8 cellular contexts compared by ENCODE assay signal in the genomic region with DNA sequence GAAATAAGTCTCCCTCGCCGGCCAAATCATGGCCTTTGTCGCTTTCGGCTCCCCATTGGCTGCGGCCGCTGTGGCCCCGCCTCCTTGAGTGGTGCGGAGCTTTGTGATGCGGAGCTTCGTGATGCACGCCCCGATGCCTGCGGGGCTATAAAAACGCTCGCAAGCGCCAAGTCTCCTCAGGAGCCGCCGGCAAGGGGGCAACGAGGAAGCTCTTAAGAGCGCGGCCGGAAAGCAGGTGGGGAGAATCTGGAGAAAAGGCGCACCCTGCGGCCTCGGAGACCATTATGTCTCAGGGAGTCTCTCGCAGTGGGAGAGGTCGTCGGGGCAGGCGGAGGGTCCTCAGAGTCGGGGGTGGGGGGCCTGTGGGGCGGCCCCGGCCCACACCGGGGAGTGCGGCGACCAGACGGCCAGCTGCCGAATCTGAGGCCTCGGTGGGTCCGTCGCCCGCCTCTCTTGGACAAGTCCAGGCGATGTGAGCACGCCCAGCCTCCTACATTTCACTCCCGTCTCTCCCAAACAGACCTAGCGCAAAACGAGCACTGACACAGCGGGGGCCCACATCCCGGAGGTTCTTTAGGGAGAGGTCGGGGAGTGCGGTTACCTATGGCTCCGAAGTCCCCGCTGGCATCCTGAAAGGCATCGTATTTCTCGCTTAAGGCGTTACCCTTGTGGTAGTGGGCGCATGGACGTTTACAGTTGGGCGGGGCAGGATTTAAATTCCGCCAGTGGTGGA.
DNase-seq lines count a peak whose midpoint lies in the region; ATAC-seq and TF ChIP-seq lines count a peak whose summit lies in the region.

A gene with protein sequence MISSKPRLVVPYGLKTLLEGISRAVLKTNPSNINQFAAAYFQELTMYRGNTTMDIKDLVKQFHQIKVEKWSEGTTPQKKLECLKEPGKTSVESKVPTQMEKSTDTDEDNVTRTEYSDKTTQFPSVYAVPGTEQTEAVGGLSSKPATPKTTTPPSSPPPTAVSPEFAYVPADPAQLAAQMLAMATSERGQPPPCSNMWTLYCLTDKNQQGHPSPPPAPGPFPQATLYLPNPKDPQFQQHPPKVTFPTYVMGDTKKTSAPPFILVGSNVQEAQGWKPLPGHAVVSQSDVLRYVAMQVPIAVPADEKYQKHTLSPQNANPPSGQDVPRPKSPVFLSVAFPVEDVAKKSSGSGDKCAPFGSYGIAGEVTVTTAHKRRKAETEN (plus strand): TSS at position 179 of the 733 bp plus-strand sequence. CDS start 4,053 bp downstream, outside the sequence.

- peak; percentile 44 to 60 for DNase-seq in NCI-H187 (lab: John Stamatoyannopoulos, UW)
- DNase-seq in NCI-H187 treated with DMSO at 0.1 percent for 48 hours (lab: John Stamatoyannopoulos, UW) = no peak
- peak; percentile 66 for DNase-seq in NCI-H524 treated with DMSO at 0.1 percent for 48 hours (lab: John Stamatoyannopoulos, UW)
- peak; percentile 62 for DNase-seq in activated T-cell treated with anti-CD3 and anti-CD28 coated beads for 4 hours
- DNase-seq in epithelial cell of esophagus (ENCODE audit: low read depth) = peak; percentile 89
- DNase-seq in midbrain (lab: John Stamatoyannopoulos, UW) = peak; percentile 84
- DNase-seq in stimulated activated CD8-positive, alpha-beta memory T cell treated with anti-CD3 and anti-CD28 coated beads, Interleukin-15, amount 100 ng/mL, for 24 hours (ENCODE audit: low read depth) = peak; percentile 40

- H3K4me3 ChIP-seq in epithelial cell of esophagus (ENCODE audit: low read length) = peak within 1 kb of the TSS; percentile 67

- no peak for TF ChIP-seq CTCF in epithelial cell of esophagus (IDR thresholded peaks at IDR 0.05; ENCODE audit: insufficient read depth, low read depth, low read length, missing control alignments)

- peak; percentile 91 for ATAC-seq in HG03045 (IDR thresholded peaks at IDR 0.05; ENCODE audit: unreplicated experiment)
